In the genomic region with DNA sequence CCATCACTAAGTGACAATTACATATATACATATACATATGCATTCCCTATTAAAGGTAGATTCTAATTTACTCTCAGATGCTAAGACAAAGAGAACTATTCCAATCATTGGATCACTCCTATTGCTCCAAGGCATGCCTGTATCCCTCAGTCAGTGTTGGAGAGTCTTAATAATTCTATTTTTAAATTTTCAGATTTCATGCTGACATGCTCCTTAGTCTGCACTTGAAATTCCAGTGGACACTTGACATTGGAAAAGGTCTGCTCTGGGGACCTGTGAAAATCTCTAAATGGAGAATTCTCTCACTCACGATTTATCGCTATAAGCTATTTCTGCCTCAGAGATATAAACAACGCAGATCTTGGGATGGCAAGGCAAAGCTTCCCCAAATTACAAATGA, we compare ENCODE assay signal across 14 cellular contexts. TPM values are rescaled to one million over a fixed set of nuclear protein-coding genes. Genes with fewer than 3 reads are reported as not detected.
DNase-seq lines count a peak whose midpoint lies in the region; ATAC-seq and TF ChIP-seq lines count a peak whose summit lies in the region.
"Had no signal": no experiment of that assay in that cellular context is flagged by ENCODE, and none has a peak within 500 bp of the region (broad histone marks: within the 10 kb centered on the region; RNA-seq: fewer than 3 reads in every experiment).

No MANE protein-coding gene starts in this region.

- TF ChIP-seq POLR2A in thyroid gland (IDR thresholded peaks at IDR 0.05) (no peak), spleen (IDR thresholded peaks at IDR 0.05) (no peak)

- 52 to 66% methylated on average over 3 of the region's 3 CpGs for WGBS in thyroid gland, 2 donors
- 70 to 87% (median 86%) methylated on average over 3 of the region's 3 CpGs for WGBS in spleen, 5 donors

- no peaks in the 10 kb centered on the region for H3K27me3 ChIP-seq in right atrium auricular region
- no peaks in the 10 kb centered on the region for H3K27me3 ChIP-seq in thyroid gland
- no peaks in the 10 kb centered on the region for H3K27me3 ChIP-seq in spleen (replicated peaks in 1 of 7)
- H3K27me3 ChIP-seq: BLaER1 had no signal

- H3K4me1 ChIP-seq in right atrium auricular region (peaks cover 0 to 16% of the 10 kb centered on the region in 2 donors), thyroid gland (peaks cover 20 to 34% of the 10 kb centered on the region in 2 donors), spleen (peaks cover 11 to 25% (median 17%) of the 10 kb centered on the region in 6 donors)

- no peak overlapping the region for H3K4me3 ChIP-seq in right atrium auricular region
- H3K4me3 ChIP-seq in thyroid gland (replicated peaks in 1 of 3): no peak overlapping the region
- H3K4me3 ChIP-seq in spleen: no peak overlapping the region
- H3K4me3 ChIP-seq: BLaER1, GM23248, HAP-1 had no signal

- DNase-seq in Right ventricle myocardium superior: no peak
- DNase-seq in Right ventricle myocardium inferior (ENCODE audit: missing footprints): no peak
- no peak for DNase-seq in right atrium auricular region (ENCODE audit: low spot score)
- no peak for DNase-seq in thyroid gland
- DNase-seq in GM10266 (ENCODE audit: extremely low spot score): no peak
- no peak for DNase-seq in spleen
- DNase-seq: 8988T; Calu3; CD4-positive, alpha-beta memory T cell; GM23248; IMR-90 had no signal

- H3K27ac ChIP-seq in VCaP (peak overlapping the region; percentile 78), right atrium auricular region (peak overlapping the region; percentile 46 to 78), thyroid gland (peak overlapping the region; percentile 16 to 27 (median 21)), spleen (no peak overlapping the region)
- H3K27ac ChIP-seq: BLaER1, GM23248 had no signal

- no peaks in the 10 kb centered on the region for H3K9me3 ChIP-seq in right atrium auricular region
- H3K9me3 ChIP-seq in thyroid gland: no peaks in the 10 kb centered on the region
- no peaks in the 10 kb centered on the region for H3K9me3 ChIP-seq in spleen
- H3K9me3 ChIP-seq: BLaER1, HAP-1 had no signal

- intact Hi-C loops in Right ventricle myocardium superior (cut with DNase I): no loop called here
- intact Hi-C loops in Right ventricle myocardium inferior (cut with DNase I): loop anchor here (5.0 to 10.0 kb wide), 3 partner anchors 52 to 123 kb away; no protein-coding TSS in a partner anchor
- intact Hi-C loops in thyroid gland (cut with DNase I): no loop called here
- intact Hi-C loops in spleen (cut with DNase I; ENCODE audit: low total_unique reads): no loop called here

- peak; percentile 40 for ATAC-seq in Right ventricle myocardium superior (ENCODE audit: poor library complexity)
- no peak for ATAC-seq in Right ventricle myocardium inferior

- TF ChIP-seq CTCF in VCaP (conservative IDR thresholded peaks at IDR 0.05) (no peak), right atrium auricular region (IDR thresholded peaks at IDR 0.05) (no peak), thyroid gland (IDR thresholded peaks at IDR 0.05) (no peak), GM10266 (IDR thresholded peaks at IDR 0.05; ENCODE audit: control insufficient read depth, insufficient read depth, low read depth, missing control alignments) (no peak), spleen (IDR thresholded peaks at IDR 0.05 in 8 of 11, conservative IDR thresholded peaks at IDR 0.05 in 3 of 11) (no peak)

- H3K36me3 ChIP-seq in right atrium auricular region (no peaks in the 10 kb centered on the region), thyroid gland (no peaks in the 10 kb centered on the region), spleen (no peaks in the 10 kb centered on the region)
- H3K36me3 ChIP-seq: HAP-1 had no signal

RNA-seq across cellular contexts. Expression of a gene that starts 3.9 kb away (rescaled TPM):
- total RNA-seq in Right ventricle myocardium superior: 23.0 TPM
- total RNA-seq in Right ventricle myocardium inferior: 21.9 TPM
- total RNA-seq in right atrium auricular region: 10 to 100 TPM; 21.1 to 24.8 TPM
- 10 to 100 TPM; 71.7 to 83.9 (median 77.8) TPM for total RNA-seq in thyroid gland
- 10 to 100 TPM; 26.9 to 46.1 (median 39.8) TPM for total RNA-seq in spleen
- 10 to 100 TPM; 14.7 to 21.0 (median 19.4) TPM for polyA plus RNA-seq in spleen

Comparison
In these comparisons a context has a peak if more than half of its experiments do, and no peak if none do; other contexts are left out.
1. H3K27ac ChIP-seq: peak in VCaP (single experiment), right atrium auricular region (2 of 2) and thyroid gland (3 of 3); none in spleen (0 of 8).